ENCODE assay signal across 13 cellular contexts in the genomic region with DNA sequence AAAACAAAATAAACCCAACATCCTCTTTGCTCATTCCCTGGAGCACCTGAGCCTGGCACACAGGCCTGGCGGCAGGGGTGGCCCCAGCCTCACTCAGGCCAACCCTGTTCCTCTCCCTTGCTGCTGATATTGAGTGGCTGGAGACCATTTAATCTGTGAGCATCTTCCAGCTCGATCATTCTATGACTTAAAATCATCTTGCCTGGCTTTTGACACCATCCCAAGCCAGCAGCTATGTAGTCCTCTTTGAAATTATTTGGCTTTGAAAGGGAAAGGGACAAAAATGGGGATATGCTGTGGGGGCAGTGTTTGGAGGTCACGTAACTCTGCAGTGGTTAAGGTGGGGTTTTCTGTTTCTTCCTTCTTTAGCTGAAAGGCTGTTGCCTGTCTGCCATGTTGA. TPM values are rescaled to one million over a fixed set of nuclear protein-coding genes. Genes with fewer than 3 reads are reported as not detected.
DNase-seq lines count a peak whose midpoint lies in the region; ATAC-seq and TF ChIP-seq lines count a peak whose summit lies in the region.
"Had no signal": no experiment of that assay in that cellular context is flagged by ENCODE, and none has a peak within 500 bp of the region (broad histone marks: within the 10 kb centered on the region; RNA-seq: fewer than 3 reads in every experiment).

No MANE protein-coding gene starts in this region.

- H3K9me2 ChIP-seq in DOHH2 (replicated peaks; ENCODE audit: control insufficient read depth, low read length) = no peaks in the 10 kb centered on the region

- H3K27me3 ChIP-seq in BLaER1 treated with 17β-estradiol and CSF1 and Interleukin-3, amounts not matched to agents 10 nM and 100 nM = no peaks in the 10 kb centered on the region
- no peaks in the 10 kb centered on the region for H3K27me3 ChIP-seq in DOHH2 (ENCODE audit: control insufficient read depth, low read length)
- H3K27me3 ChIP-seq: breast epithelium had no signal

- H3K9me3 ChIP-seq in BLaER1 treated with 17β-estradiol and CSF1 and Interleukin-3, amounts not matched to agents 10 nM and 100 nM (replicated peaks in 1 of 11) = peaks cover 0 to 15% (median 0%) of the 10 kb centered on the region in 11 experiments; a peak in 1 of 22 replicates
- H3K9me3 ChIP-seq in DOHH2 (ENCODE audit: control insufficient read depth, insufficient read depth, low read length) = no peaks in the 10 kb centered on the region
- H3K9me3 ChIP-seq: breast epithelium, psoas muscle had no signal

- intact Hi-C loops in activated T-helper 2 cell treated with anti-CD3 and anti-CD28 coated beads, Interferon-gamma antibody, Interleukin-2, Interleukin-4, amounts not matched to agents 10 μg/mL and 5 μg/mL and 100 μg/mL, durations not matched to agents 14 hours and 24 hours and 36 hours (cut with micrococcal nuclease) = loop anchor here (10.0 kb wide), 2 partner anchors 338 to 668 kb away; no protein-coding TSS in a partner anchor

- DNase-seq in activated T-helper 2 cell treated with anti-CD3 and anti-CD28 coated beads, Interferon-gamma antibody, Interleukin-2, Interleukin-4, amounts not matched to agents 10 μg/mL and 5 μg/mL and 100 μg/mL, durations not matched to agents 14 hours and 24 hours and 36 hours (ENCODE audit: low spot score) = no peak
- DNase-seq in memory B cell (ENCODE audit: low spot score in 2 of 2) = no peak
- no peak for DNase-seq in nucleus accumbens (lab: John Stamatoyannopoulos, UW)
- DNase-seq in cortex of kidney (lab: John Stamatoyannopoulos, UW) = no peak
- DNase-seq: AML-193, NCI-H1092 treated with DMSO at 0.1 percent for 48 hours, NCI-H2227 treated with DMSO at 0.1 percent for 48 hours, psoas muscle had no signal

- peaks cover 69% of the 10 kb centered on the region for H3K4me1 Mint-ChIP-seq in activated T-helper 2 cell treated with anti-CD3 and anti-CD28 coated beads, Interferon-gamma antibody, Interleukin-2, Interleukin-4, amounts not matched to agents 10 μg/mL and 5 μg/mL and 100 μg/mL, durations not matched to agents 14 hours and 24 hours and 36 hours (ENCODE audit: low read depth)
- peaks cover 50% of the 10 kb centered on the region for H3K4me1 Mint-ChIP-seq in memory B cell

- H3K4me1 ChIP-seq in BLaER1 treated with 17β-estradiol and CSF1 and Interleukin-3, amounts not matched to agents 10 nM and 100 nM = peaks cover 62 to 92% (median 83%) of the 10 kb centered on the region in 10 experiments
- H3K4me1 ChIP-seq in DOHH2 (ENCODE audit: control insufficient read depth, low read length) = peaks cover 83% of the 10 kb centered on the region
- H3K4me1 ChIP-seq: breast epithelium had no signal

- peaks cover 49 to 100% (median 89%) of the 10 kb centered on the region in 11 experiments for H4K20me1 ChIP-seq in BLaER1 treated with 17β-estradiol and CSF1 and Interleukin-3, amounts not matched to agents 10 nM and 100 nM
- peaks cover 65% of the 10 kb centered on the region for H4K20me1 ChIP-seq in DOHH2 (ENCODE audit: control insufficient read depth, insufficient read depth, low read depth, low read length)

- H3K27me3 Mint-ChIP-seq in activated T-helper 2 cell treated with anti-CD3 and anti-CD28 coated beads, Interferon-gamma antibody, Interleukin-2, Interleukin-4, amounts not matched to agents 10 μg/mL and 5 μg/mL and 100 μg/mL, durations not matched to agents 14 hours and 24 hours and 36 hours (ENCODE audit: low read depth) = no peaks in the 10 kb centered on the region
- H3K27me3 Mint-ChIP-seq in memory B cell = no peaks in the 10 kb centered on the region

- ATAC-seq in memory B cell (ENCODE audit: low read depth) (no peak), HG03159 (IDR thresholded peaks at IDR 0.05; ENCODE audit: unreplicated experiment) (no peak), GM21367 (IDR thresholded peaks at IDR 0.05; ENCODE audit: unreplicated experiment) (no peak)
- ATAC-seq: psoas muscle had no signal

- H3K79me2 ChIP-seq in DOHH2 (ENCODE audit: control insufficient read depth, low read length) = peaks cover 100% of the 10 kb centered on the region

- H3K4me3 ChIP-seq in BLaER1 treated with 17β-estradiol and CSF1 and Interleukin-3, amounts not matched to agents 10 nM and 100 nM = no peak overlapping the region
- no peak overlapping the region; the same call in 1 of the 2 replicates for H3K4me3 ChIP-seq in DOHH2 (ENCODE audit: low read length)
- H3K4me3 ChIP-seq: breast epithelium, psoas muscle had no signal

- peak overlapping the region in 7 of 11 experiments; percentile 4 to 38 (median 17); a peak in 8 of 22 replicates for H3K4me2 ChIP-seq in BLaER1 treated with 17β-estradiol and CSF1 and Interleukin-3, amounts not matched to agents 10 nM and 100 nM
- peak overlapping the region; percentile 72 for H3K4me2 ChIP-seq in DOHH2 (ENCODE audit: low read length)

- TF ChIP-seq CTCF in DOHH2 (IDR thresholded peaks at IDR 0.05; ENCODE audit: low read depth, low read length, poor library complexity, severe bottlenecking) = no peak

- no peaks in the 10 kb centered on the region for H3K9me3 Mint-ChIP-seq in activated T-helper 2 cell treated with anti-CD3 and anti-CD28 coated beads, Interferon-gamma antibody, Interleukin-2, Interleukin-4, amounts not matched to agents 10 μg/mL and 5 μg/mL and 100 μg/mL, durations not matched to agents 14 hours and 24 hours and 36 hours
- no peaks in the 10 kb centered on the region for H3K9me3 Mint-ChIP-seq in memory B cell

- peaks cover 39% of the 10 kb centered on the region for H3F3A ChIP-seq in DOHH2 (ENCODE audit: control insufficient read depth, insufficient read depth)

- H3K4me3 Mint-ChIP-seq in activated T-helper 2 cell treated with anti-CD3 and anti-CD28 coated beads, Interferon-gamma antibody, Interleukin-2, Interleukin-4, amounts not matched to agents 10 μg/mL and 5 μg/mL and 100 μg/mL, durations not matched to agents 14 hours and 24 hours and 36 hours (ENCODE audit: low read depth) = no peak overlapping the region
- H3K4me3 Mint-ChIP-seq in memory B cell = peak overlapping the region; percentile 43

- peaks cover 0 to 84% (median 57%) of the 10 kb centered on the region in 11 experiments; a peak in 19 of 22 replicates for H3K36me3 ChIP-seq in BLaER1 treated with 17β-estradiol and CSF1 and Interleukin-3, amounts not matched to agents 10 nM and 100 nM
- peaks cover 97% of the 10 kb centered on the region for H3K36me3 ChIP-seq in DOHH2 (ENCODE audit: control insufficient read depth, low read length)
- H3K36me3 ChIP-seq: breast epithelium had no signal

- H3K9ac ChIP-seq in BLaER1 treated with 17β-estradiol and CSF1 and Interleukin-3, amounts not matched to agents 10 nM and 100 nM = no peak overlapping the region

- H3K27ac ChIP-seq in BLaER1 treated with 17β-estradiol and CSF1 and Interleukin-3, amounts not matched to agents 10 nM and 100 nM = peak overlapping the region in 2 of 11 experiments; percentile 23 to 42; a peak in 1 of 22 replicates
- H3K27ac ChIP-seq in DOHH2 (ENCODE audit: low read depth, low read length) = peak overlapping the region; percentile 30
- H3K27ac ChIP-seq: breast epithelium, psoas muscle had no signal

- peak overlapping the region; percentile 21 for H3K27ac Mint-ChIP-seq in activated T-helper 2 cell treated with anti-CD3 and anti-CD28 coated beads, Interferon-gamma antibody, Interleukin-2, Interleukin-4, amounts not matched to agents 10 μg/mL and 5 μg/mL and 100 μg/mL, durations not matched to agents 14 hours and 24 hours and 36 hours
- H3K27ac Mint-ChIP-seq in memory B cell = peak overlapping the region; percentile 91

- peaks cover 50% of the 10 kb centered on the region for H3K36me3 Mint-ChIP-seq in activated T-helper 2 cell treated with anti-CD3 and anti-CD28 coated beads, Interferon-gamma antibody, Interleukin-2, Interleukin-4, amounts not matched to agents 10 μg/mL and 5 μg/mL and 100 μg/mL, durations not matched to agents 14 hours and 24 hours and 36 hours (ENCODE audit: low read depth)
- H3K36me3 Mint-ChIP-seq in memory B cell = peaks cover 18% of the 10 kb centered on the region

RNA-seq across cellular contexts. Expression of gene EZR, which starts 22.8 kb away (rescaled TPM):
- total RNA-seq in activated T-helper 2 cell treated with anti-CD3 and anti-CD28 coated beads, Interferon-gamma antibody, Interleukin-2, Interleukin-4, amounts not matched to agents 10 μg/mL and 5 μg/mL and 100 μg/mL, durations not matched to agents 14 hours and 24 hours and 36 hours = 204 and 206 TPM in 2 replicates
